Comparison of ENCODE assay signal across 34 cellular contexts in genomic region chr5:40691894-40692293, GRCh38. TPM values are rescaled to one million over a fixed set of nuclear protein-coding genes. Genes with fewer than 3 reads are reported as not detected.
DNase-seq lines count a peak whose midpoint lies in the region; ATAC-seq and TF ChIP-seq lines count a peak whose summit lies in the region.
"Had no signal": no experiment of that assay in that cellular context is flagged by ENCODE, and none has a peak within 500 bp of the region (broad histone marks: within the 10 kb centered on the region; RNA-seq: fewer than 3 reads in every experiment).

No MANE protein-coding gene starts in this region.

- H3K27ac ChIP-seq in Peyer's patch = no peak overlapping the region
- H3K27ac ChIP-seq: esophagus muscularis mucosa, psoas muscle, sigmoid colon, SK-N-MC had no signal

- H3K4me1 ChIP-seq in Peyer's patch = peaks cover 0 to 36% (median 3%) of the 10 kb centered on the region in 4 donors
- H3K4me1 ChIP-seq: BE2C had no signal

- ATAC-seq in activated naive CD4-positive, alpha-beta T cell treated with anti-CD3 and anti-CD28 coated beads, Interleukin-2, amount 50 U/mL, for 72 hours = no peak
- no peak for ATAC-seq in stimulated activated naive B cell treated with anti-CD40 and anti-IgM and Interleukin-4, amounts not matched to agents 10 μg/mL and 1 μg/mL and 100 μg/mL, for 72 hours (replicated peaks)
- no peak for ATAC-seq in GM19455 (IDR thresholded peaks at IDR 0.05; ENCODE audit: unreplicated experiment)
- ATAC-seq: left ventricle myocardium superior, PC-3, psoas muscle had no signal

- H3K4me3 ChIP-seq in Peyer's patch = no peak overlapping the region
- H3K4me3 ChIP-seq: esophagus muscularis mucosa, psoas muscle, sigmoid colon, SK-N-MC had no signal

- peaks cover 47% of the 10 kb centered on the region for H3K4me1 Mint-ChIP-seq in activated CD4-positive, alpha-beta memory T cell treated with anti-CD3 and anti-CD28 coated beads, Interleukin-2, amount 10 ng/mL, durations not matched to agents 7 days and 5 days
- H3K4me1 Mint-ChIP-seq in chondrocyte (ENCODE audit: low read depth) = peaks cover 27% of the 10 kb centered on the region
- peaks cover 20 to 51% of the 10 kb centered on the region in 2 donors for H3K4me1 Mint-ChIP-seq in stimulated activated naive B cell treated with anti-CD40 and anti-IgM and Interleukin-4, amounts not matched to agents 10 μg/mL and 1 μg/mL and 100 μg/mL, for 72 hours

- POLR2A ChIA-PET in activated CD4-positive, alpha-beta memory T cell treated with anti-CD3 and anti-CD28 coated beads, Interleukin-2, amount 10 ng/mL, durations not matched to agents 7 days and 5 days (lab: Charles Lee) = interaction anchor here (1.9 kb wide), 1 partner anchor 434 kb away, joined by 5 read pairs; no protein-coding TSS in a partner anchor

- H3K27me3 ChIP-seq in Peyer's patch = no peaks in the 10 kb centered on the region
- H3K27me3 ChIP-seq: esophagus muscularis mucosa, sigmoid colon had no signal

- TF ChIP-seq CTCF in chondrocyte (IDR thresholded peaks at IDR 0.05) (no peak), Peyer's patch (IDR thresholded peaks at IDR 0.05) (no peak)

- H3K27me3 Mint-ChIP-seq in activated CD4-positive, alpha-beta memory T cell treated with anti-CD3 and anti-CD28 coated beads, Interleukin-2, amount 10 ng/mL, durations not matched to agents 7 days and 5 days = no peaks in the 10 kb centered on the region
- no peaks in the 10 kb centered on the region for H3K27me3 Mint-ChIP-seq in chondrocyte (ENCODE audit: low read depth)
- H3K27me3 Mint-ChIP-seq in stimulated activated naive B cell treated with anti-CD40 and anti-IgM and Interleukin-4, amounts not matched to agents 10 μg/mL and 1 μg/mL and 100 μg/mL, for 72 hours = no peaks in the 10 kb centered on the region

- peaks cover 4 to 5% of the 10 kb centered on the region in 2 donors for H3K9me3 Mint-ChIP-seq in activated naive CD4-positive, alpha-beta T cell treated with anti-CD3 and anti-CD28 coated beads, Interleukin-2, amount 50 U/mL, for 72 hours
- H3K9me3 Mint-ChIP-seq in activated CD4-positive, alpha-beta memory T cell treated with anti-CD3 and anti-CD28 coated beads, Interleukin-2, amount 10 ng/mL, durations not matched to agents 7 days and 5 days = no peaks in the 10 kb centered on the region
- peaks cover 3% of the 10 kb centered on the region for H3K9me3 Mint-ChIP-seq in chondrocyte (ENCODE audit: low read depth)
- H3K9me3 Mint-ChIP-seq in stimulated activated naive B cell treated with anti-CD40 and anti-IgM and Interleukin-4, amounts not matched to agents 10 μg/mL and 1 μg/mL and 100 μg/mL, for 72 hours = no peaks in the 10 kb centered on the region

- H3K36me3 Mint-ChIP-seq in activated naive CD4-positive, alpha-beta T cell treated with anti-CD3 and anti-CD28 coated beads, Interleukin-2, amount 50 U/mL, for 72 hours = peaks cover 55 to 71% of the 10 kb centered on the region in 2 donors
- H3K36me3 Mint-ChIP-seq in activated CD4-positive, alpha-beta memory T cell treated with anti-CD3 and anti-CD28 coated beads, Interleukin-2, amount 10 ng/mL, durations not matched to agents 7 days and 5 days (ENCODE audit: low read depth) = peaks cover 82% of the 10 kb centered on the region
- peaks cover 6% of the 10 kb centered on the region for H3K36me3 Mint-ChIP-seq in chondrocyte (ENCODE audit: low read depth)
- H3K36me3 Mint-ChIP-seq in stimulated activated naive B cell treated with anti-CD40 and anti-IgM and Interleukin-4, amounts not matched to agents 10 μg/mL and 1 μg/mL and 100 μg/mL, for 72 hours = peaks cover 54 to 74% of the 10 kb centered on the region in 2 donors
- H3K36me3 Mint-ChIP-seq: brain had no signal

- H3K9me3 ChIP-seq in Peyer's patch = no peaks in the 10 kb centered on the region
- H3K9me3 ChIP-seq: BE2C, esophagus muscularis mucosa, psoas muscle, sigmoid colon had no signal

- DNase-seq in activated naive CD4-positive, alpha-beta T cell treated with anti-CD3 and anti-CD28 coated beads, Interleukin-2, amount 50 U/mL, for 72 hours (ENCODE audit: low spot score in 2 of 2) = no peak
- DNase-seq in activated naive CD4-positive, alpha-beta T cell treated with anti-CD3 and anti-CD28 coated beads, Interleukin-2, amount 50 U/mL, for 16 hours = no peak
- DNase-seq in activated CD4-positive, alpha-beta memory T cell treated with anti-CD3 and anti-CD28 coated beads, Interleukin-2, amount 10 ng/mL, durations not matched to agents 7 days and 5 days = no peak
- DNase-seq in chondrocyte (ENCODE audit: low spot score) (no peak), AG20443 (ENCODE audit: low spot score) (no peak), Peyer's patch (no peak)
- DNase-seq in stimulated activated naive B cell treated with anti-CD40 and anti-IgM and Interleukin-4, amounts not matched to agents 10 μg/mL and 1 μg/mL and 100 μg/mL, for 72 hours = no peak
- DNase-seq: ACHN; activated CD4-positive, alpha-beta T cell treated with anti-CD3 and anti-CD28 coated beads for 1 hour; BE2C; cerebellar nuclear complex; COR-L47; foreskin fibroblast; HCEC 1CT; left ventricle myocardium superior; MM.1S; NCI-H1417; NCI-H2029; NCI-H2227 treated with DMSO at 0.1 percent for 48 hours; NCI-H526; NK-92 treated with Interleukin-12 subunit alpha and Interleukin-12 subunit beta, amount 100 ng/mL, for 24 hours; occipital lobe; PC-3; psoas muscle; sigmoid colon; stimulated activated CD4-positive, alpha-beta T cell treated with anti-CD3 and anti-CD28 coated beads, Interleukin-12 subunit alpha, Interleukin-12 subunit beta, amount 100 ng/mL, for 4 hours; stimulated activated CD4-positive, alpha-beta T cell treated with anti-CD3 and anti-CD28 coated beads, Interleukin-2, amount 100 ng/mL, for 48 hours; substantia nigra; T-helper 2 cell; trophoblast cell had no signal

- CTCF ChIA-PET in activated CD4-positive, alpha-beta memory T cell treated with anti-CD3 and anti-CD28 coated beads, Interleukin-2, amount 10 ng/mL, durations not matched to agents 7 days and 5 days (lab: Charles Lee) = no interaction called here

- H3K27ac Mint-ChIP-seq in activated naive CD4-positive, alpha-beta T cell treated with anti-CD3 and anti-CD28 coated beads, Interleukin-2, amount 50 U/mL, for 72 hours = peak overlapping the region; percentile 61 to 62
- peak overlapping the region; percentile 42 for H3K27ac Mint-ChIP-seq in activated CD4-positive, alpha-beta memory T cell treated with anti-CD3 and anti-CD28 coated beads, Interleukin-2, amount 10 ng/mL, durations not matched to agents 7 days and 5 days
- peak overlapping the region; percentile 17 for H3K27ac Mint-ChIP-seq in chondrocyte (ENCODE audit: unreplicated experiment)
- peak overlapping the region; percentile 62 for H3K27ac Mint-ChIP-seq in stimulated activated naive B cell treated with anti-CD40 and anti-IgM and Interleukin-4, amounts not matched to agents 10 μg/mL and 1 μg/mL and 100 μg/mL, for 72 hours
- H3K27ac Mint-ChIP-seq: brain had no signal

- TF ChIP-seq POLR2A in Peyer's patch (IDR thresholded peaks at IDR 0.05) = no peak

- H3K36me3 ChIP-seq in Peyer's patch = peaks cover 0 to 37% (median 0%) of the 10 kb centered on the region in 3 donors
- H3K36me3 ChIP-seq: BE2C had no signal

- no peak overlapping the region for H3K4me3 Mint-ChIP-seq in activated CD4-positive, alpha-beta memory T cell treated with anti-CD3 and anti-CD28 coated beads, Interleukin-2, amount 10 ng/mL, durations not matched to agents 7 days and 5 days
- H3K4me3 Mint-ChIP-seq in chondrocyte (ENCODE audit: unreplicated experiment) = no peak overlapping the region
- H3K4me3 Mint-ChIP-seq in stimulated activated naive B cell treated with anti-CD40 and anti-IgM and Interleukin-4, amounts not matched to agents 10 μg/mL and 1 μg/mL and 100 μg/mL, for 72 hours = no peak overlapping the region
- H3K4me3 Mint-ChIP-seq: brain had no signal

RNA-seq across cellular contexts. Expression of gene PTGER4, which starts 12.2 kb away (rescaled TPM):
- total RNA-seq in activated naive CD4-positive, alpha-beta T cell treated with anti-CD3 and anti-CD28 coated beads, Interleukin-2, amount 50 U/mL, for 72 hours = 10 to 100 TPM; 56.9 to 61.0 TPM
- 10 to 100 TPM; 51.0 to 54.1 TPM for total RNA-seq in activated CD4-positive, alpha-beta memory T cell treated with anti-CD3 and anti-CD28 coated beads, Interleukin-2, amount 10 ng/mL, durations not matched to agents 7 days and 5 days
- total RNA-seq in chondrocyte = 4.3 to 15.4 TPM (median 4.9 TPM) in 3 replicates
- total RNA-seq in Peyer's patch = 100 to 1,000 TPM in 3 of 4 donors, 10 to 100 TPM in 1; 47.9 to 134 (median 116) TPM
